In the genomic region with DNA sequence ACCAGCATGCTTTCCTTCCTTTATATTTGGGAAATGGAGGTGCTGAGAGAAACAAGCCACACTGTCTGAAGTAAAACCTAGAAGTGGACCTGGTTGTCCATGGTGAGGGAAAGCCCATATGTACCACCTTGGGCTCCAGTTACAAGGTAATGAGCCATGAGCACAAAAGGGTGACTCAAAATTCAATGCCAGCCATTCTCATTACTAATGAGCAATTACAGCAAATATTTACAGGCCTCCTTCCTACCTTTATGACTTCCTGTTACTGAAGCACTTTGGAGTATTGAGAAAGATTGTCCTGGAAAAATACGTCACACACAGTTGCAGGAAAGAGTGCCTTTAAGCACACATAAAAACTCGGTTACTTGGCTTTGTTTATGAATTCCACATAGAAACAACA, we compare ENCODE assay signal across 1 cellular context.
A peak's percentile ranks its signal among the peaks of the same experiment; 100 is the strongest.
TF ChIP-seq lines count a peak whose summit lies in the region.

No MANE protein-coding gene starts in this region.

TF ChIP-seq in HepG2, 621 proteins besides CTCF, POLR2A, EP300 and RAD21 (continued from another document and continues in another):
- TF ChIP-seq, protein P1, sequence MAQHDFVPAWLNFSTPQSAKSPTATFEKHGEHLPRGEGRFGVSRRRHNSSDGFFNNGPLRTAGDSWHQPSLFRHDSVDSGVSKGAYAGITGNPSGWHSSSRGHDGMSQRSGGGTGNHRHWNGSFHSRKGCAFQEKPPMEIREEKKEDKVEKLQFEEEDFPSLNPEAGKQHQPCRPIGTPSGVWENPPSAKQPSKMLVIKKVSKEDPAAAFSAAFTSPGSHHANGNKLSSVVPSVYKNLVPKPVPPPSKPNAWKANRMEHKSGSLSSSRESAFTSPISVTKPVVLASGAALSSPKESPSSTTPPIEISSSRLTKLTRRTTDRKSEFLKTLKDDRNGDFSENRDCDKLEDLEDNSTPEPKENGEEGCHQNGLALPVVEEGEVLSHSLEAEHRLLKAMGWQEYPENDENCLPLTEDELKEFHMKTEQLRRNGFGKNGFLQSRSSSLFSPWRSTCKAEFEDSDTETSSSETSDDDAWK (CRISPR knock-in tag; IDR thresholded peaks at IDR 0.05), result no peak
- no peak for TF ChIP-seq ZNF737 (CRISPR knock-in tag; IDR thresholded peaks at IDR 0.05; ENCODE audit: borderline replicate concordance)
- TF ChIP-seq ZBTB3 (CRISPR knock-in tag; IDR thresholded peaks at IDR 0.05; ENCODE audit: borderline replicate concordance, low read depth), result no peak
- no peak for TF ChIP-seq CC2D1A (CRISPR knock-in tag; IDR thresholded peaks at IDR 0.05)
- no peak for TF ChIP-seq JDP2 (CRISPR knock-in tag; IDR thresholded peaks at IDR 0.05; ENCODE audit: borderline replicate concordance)
- TF ChIP-seq, protein P2, sequence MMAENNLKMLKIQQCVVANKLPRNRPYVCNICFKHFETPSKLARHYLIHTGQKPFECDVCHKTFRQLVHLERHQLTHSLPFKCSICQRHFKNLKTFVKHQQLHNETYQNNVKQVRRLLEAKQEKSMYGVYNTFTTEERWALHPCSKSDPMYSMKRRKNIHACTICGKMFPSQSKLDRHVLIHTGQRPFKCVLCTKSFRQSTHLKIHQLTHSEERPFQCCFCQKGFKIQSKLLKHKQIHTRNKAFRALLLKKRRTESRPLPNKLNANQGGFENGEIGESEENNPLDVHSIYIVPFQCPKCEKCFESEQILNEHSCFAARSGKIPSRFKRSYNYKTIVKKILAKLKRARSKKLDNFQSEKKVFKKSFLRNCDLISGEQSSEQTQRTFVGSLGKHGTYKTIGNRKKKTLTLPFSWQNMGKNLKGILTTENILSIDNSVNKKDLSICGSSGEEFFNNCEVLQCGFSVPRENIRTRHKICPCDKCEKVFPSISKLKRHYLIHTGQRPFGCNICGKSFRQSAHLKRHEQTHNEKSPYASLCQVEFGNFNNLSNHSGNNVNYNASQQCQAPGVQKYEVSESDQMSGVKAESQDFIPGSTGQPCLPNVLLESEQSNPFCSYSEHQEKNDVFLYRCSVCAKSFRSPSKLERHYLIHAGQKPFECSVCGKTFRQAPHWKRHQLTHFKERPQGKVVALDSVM (CRISPR knock-in tag; IDR thresholded peaks at IDR 0.05), result no peak; the same call in 1 of the 2 replicates
- TF ChIP-seq DNMT3B (CRISPR knock-in tag; conservative IDR thresholded peaks at IDR 0.05), result peak; percentile 94
- no peak for TF ChIP-seq ZNF746 (CRISPR knock-in tag; IDR thresholded peaks at IDR 0.05)
- TF ChIP-seq ZNF263 (CRISPR knock-in tag; IDR thresholded peaks at IDR 0.05), result no peak
- TF ChIP-seq, protein P3, sequence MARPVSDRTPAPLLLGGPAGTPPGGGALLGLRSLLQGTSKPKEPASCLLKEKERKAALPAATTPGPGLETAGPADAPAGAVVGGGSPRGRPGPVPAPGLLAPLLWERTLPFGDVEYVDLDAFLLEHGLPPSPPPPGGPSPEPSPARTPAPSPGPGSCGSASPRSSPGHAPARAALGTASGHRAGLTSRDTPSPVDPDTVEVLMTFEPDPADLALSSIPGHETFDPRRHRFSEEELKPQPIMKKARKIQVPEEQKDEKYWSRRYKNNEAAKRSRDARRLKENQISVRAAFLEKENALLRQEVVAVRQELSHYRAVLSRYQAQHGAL (CRISPR knock-in tag; IDR thresholded peaks at IDR 0.05; ENCODE audit: not compliant biosample characterization), result no peak
- TF ChIP-seq, protein P4, sequence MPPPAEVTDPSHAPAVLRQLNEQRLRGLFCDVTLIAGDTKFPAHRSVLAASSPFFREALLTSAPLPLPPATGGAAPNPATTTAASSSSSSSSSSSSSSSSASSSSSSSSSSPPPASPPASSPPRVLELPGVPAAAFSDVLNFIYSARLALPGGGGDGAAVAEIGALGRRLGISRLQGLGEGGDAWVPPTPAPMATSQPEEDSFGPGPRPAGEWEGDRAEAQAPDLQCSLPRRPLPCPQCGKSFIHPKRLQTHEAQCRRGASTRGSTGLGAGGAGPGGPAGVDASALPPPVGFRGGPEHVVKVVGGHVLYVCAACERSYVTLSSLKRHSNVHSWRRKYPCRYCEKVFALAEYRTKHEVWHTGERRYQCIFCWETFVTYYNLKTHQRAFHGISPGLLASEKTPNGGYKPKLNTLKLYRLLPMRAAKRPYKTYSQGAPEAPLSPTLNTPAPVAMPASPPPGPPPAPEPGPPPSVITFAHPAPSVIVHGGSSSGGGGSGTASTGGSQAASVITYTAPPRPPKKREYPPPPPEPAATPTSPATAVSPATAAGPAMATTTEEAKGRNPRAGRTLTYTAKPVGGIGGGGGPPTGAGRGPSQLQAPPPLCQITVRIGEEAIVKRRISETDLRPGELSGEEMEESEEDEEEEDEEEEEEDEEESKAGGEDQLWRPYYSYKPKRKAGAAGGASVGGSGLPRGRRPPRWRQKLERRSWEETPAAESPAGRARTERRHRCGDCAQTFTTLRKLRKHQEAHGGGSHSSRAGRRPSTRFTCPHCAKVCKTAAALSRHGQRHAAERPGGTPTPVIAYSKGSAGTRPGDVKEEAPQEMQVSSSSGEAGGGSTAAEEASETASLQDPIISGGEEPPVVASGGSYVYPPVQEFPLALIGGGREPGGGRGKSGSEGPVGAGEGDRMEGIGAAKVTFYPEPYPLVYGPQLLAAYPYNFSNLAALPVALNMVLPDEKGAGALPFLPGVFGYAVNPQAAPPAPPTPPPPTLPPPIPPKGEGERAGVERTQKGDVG (CRISPR knock-in tag; IDR thresholded peaks at IDR 0.05; ENCODE audit: borderline replicate concordance), result no peak; the same call in 1 of the 2 replicates
- TF ChIP-seq, protein P5, sequence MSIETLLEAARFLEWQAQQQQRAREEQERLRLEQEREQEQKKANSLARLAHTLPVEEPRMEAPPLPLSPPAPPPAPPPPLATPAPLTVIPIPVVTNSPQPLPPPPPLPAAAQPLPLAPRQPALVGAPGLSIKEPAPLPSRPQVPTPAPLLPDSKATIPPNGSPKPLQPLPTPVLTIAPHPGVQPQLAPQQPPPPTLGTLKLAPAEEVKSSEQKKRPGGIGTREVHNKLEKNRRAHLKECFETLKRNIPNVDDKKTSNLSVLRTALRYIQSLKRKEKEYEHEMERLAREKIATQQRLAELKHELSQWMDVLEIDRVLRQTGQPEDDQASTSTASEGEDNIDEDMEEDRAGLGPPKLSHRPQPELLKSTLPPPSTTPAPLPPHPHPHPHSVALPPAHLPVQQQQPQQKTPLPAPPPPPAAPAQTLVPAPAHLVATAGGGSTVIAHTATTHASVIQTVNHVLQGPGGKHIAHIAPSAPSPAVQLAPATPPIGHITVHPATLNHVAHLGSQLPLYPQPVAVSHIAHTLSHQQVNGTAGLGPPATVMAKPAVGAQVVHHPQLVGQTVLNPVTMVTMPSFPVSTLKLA (IDR thresholded peaks at IDR 0.05), result 0 out of 2 replicates have a peak, but pooled peaks have one; percentile 29
- TF ChIP-seq, protein P6, sequence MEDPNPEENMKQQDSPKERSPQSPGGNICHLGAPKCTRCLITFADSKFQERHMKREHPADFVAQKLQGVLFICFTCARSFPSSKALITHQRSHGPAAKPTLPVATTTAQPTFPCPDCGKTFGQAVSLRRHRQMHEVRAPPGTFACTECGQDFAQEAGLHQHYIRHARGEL (CRISPR knock-in tag; IDR thresholded peaks at IDR 0.05), result no peak
- no peak for TF ChIP-seq NFYB (CRISPR knock-in tag; IDR thresholded peaks at IDR 0.05)
- 0 out of 2 replicates have a peak, but pooled peaks have one; percentile 24 for TF ChIP-seq THYN1 (CRISPR knock-in tag; IDR thresholded peaks at IDR 0.05; ENCODE audit: borderline replicate concordance, low read depth)
- TF ChIP-seq, protein P7, sequence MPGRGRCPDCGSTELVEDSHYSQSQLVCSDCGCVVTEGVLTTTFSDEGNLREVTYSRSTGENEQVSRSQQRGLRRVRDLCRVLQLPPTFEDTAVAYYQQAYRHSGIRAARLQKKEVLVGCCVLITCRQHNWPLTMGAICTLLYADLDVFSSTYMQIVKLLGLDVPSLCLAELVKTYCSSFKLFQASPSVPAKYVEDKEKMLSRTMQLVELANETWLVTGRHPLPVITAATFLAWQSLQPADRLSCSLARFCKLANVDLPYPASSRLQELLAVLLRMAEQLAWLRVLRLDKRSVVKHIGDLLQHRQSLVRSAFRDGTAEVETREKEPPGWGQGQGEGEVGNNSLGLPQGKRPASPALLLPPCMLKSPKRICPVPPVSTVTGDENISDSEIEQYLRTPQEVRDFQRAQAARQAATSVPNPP (CRISPR knock-in tag; IDR thresholded peaks at IDR 0.05), result no peak
- peak; percentile 61 for TF ChIP-seq ZMYM4 (CRISPR knock-in tag; IDR thresholded peaks at IDR 0.05)
- TF ChIP-seq NCOR1 (IDR thresholded peaks at IDR 0.05; ENCODE audit: borderline replicate concordance, low read length), result peak; percentile 45; the same call in 1 of the 2 replicates
- TF ChIP-seq, protein P8, sequence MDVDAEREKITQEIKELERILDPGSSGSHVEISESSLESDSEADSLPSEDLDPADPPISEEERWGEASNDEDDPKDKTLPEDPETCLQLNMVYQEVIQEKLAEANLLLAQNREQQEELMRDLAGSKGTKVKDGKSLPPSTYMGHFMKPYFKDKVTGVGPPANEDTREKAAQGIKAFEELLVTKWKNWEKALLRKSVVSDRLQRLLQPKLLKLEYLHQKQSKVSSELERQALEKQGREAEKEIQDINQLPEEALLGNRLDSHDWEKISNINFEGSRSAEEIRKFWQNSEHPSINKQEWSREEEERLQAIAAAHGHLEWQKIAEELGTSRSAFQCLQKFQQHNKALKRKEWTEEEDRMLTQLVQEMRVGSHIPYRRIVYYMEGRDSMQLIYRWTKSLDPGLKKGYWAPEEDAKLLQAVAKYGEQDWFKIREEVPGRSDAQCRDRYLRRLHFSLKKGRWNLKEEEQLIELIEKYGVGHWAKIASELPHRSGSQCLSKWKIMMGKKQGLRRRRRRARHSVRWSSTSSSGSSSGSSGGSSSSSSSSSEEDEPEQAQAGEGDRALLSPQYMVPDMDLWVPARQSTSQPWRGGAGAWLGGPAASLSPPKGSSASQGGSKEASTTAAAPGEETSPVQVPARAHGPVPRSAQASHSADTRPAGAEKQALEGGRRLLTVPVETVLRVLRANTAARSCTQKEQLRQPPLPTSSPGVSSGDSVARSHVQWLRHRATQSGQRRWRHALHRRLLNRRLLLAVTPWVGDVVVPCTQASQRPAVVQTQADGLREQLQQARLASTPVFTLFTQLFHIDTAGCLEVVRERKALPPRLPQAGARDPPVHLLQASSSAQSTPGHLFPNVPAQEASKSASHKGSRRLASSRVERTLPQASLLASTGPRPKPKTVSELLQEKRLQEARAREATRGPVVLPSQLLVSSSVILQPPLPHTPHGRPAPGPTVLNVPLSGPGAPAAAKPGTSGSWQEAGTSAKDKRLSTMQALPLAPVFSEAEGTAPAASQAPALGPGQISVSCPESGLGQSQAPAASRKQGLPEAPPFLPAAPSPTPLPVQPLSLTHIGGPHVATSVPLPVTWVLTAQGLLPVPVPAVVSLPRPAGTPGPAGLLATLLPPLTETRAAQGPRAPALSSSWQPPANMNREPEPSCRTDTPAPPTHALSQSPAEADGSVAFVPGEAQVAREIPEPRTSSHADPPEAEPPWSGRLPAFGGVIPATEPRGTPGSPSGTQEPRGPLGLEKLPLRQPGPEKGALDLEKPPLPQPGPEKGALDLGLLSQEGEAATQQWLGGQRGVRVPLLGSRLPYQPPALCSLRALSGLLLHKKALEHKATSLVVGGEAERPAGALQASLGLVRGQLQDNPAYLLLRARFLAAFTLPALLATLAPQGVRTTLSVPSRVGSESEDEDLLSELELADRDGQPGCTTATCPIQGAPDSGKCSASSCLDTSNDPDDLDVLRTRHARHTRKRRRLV (CRISPR knock-in tag; IDR thresholded peaks at IDR 0.05), result no peak
- TF ChIP-seq SMARCC2 (IDR thresholded peaks at IDR 0.05), result 0 out of 2 replicates have a peak, but pooled peaks have one; percentile 39
- TF ChIP-seq ARNT2 (CRISPR knock-in tag; IDR thresholded peaks at IDR 0.05; ENCODE audit: low read depth), result 0 out of 2 replicates have a peak, but pooled peaks have one; percentile 35
- TF ChIP-seq FOXA1 (IDR thresholded peaks at IDR 0.05), result peak; percentile 66
- TF ChIP-seq FOXA1 (CRISPR knock-in tag; IDR thresholded peaks at IDR 0.05), result peak; percentile 91
- TF ChIP-seq, protein P9, sequence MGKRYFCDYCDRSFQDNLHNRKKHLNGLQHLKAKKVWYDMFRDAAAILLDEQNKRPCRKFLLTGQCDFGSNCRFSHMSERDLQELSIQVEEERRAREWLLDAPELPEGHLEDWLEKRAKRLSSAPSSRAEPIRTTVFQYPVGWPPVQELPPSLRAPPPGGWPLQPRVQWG (CRISPR knock-in tag; IDR thresholded peaks at IDR 0.05; ENCODE audit: borderline replicate concordance, low read depth), result no peak
- TF ChIP-seq TCF7 (IDR thresholded peaks at IDR 0.05; ENCODE audit: low read depth), result peak; percentile 73
- TF ChIP-seq CCDC6 (CRISPR knock-in tag; IDR thresholded peaks at IDR 0.05), result peak; percentile 83; the same call in 1 of the 2 replicates
- no peak for TF ChIP-seq ZNF780A (CRISPR knock-in tag; IDR thresholded peaks at IDR 0.05)
- TF ChIP-seq KDM3A (CRISPR knock-in tag; IDR thresholded peaks at IDR 0.05; ENCODE audit: low read depth), result no peak; the same call in 1 of the 2 replicates
- TF ChIP-seq ZNF749 (CRISPR knock-in tag; IDR thresholded peaks at IDR 0.05; ENCODE audit: borderline replicate concordance), result peak; percentile 77; the same call in 1 of the 2 replicates
- TF ChIP-seq ZNF644 (CRISPR knock-in tag; IDR thresholded peaks at IDR 0.05; ENCODE audit: low read depth), result peak; percentile 90
- no peak for TF ChIP-seq TOE1 (CRISPR knock-in tag; IDR thresholded peaks at IDR 0.05)
- TF ChIP-seq ZBTB20 (CRISPR knock-in tag; IDR thresholded peaks at IDR 0.05; ENCODE audit: borderline replicate concordance, low read depth), result peak; percentile 93
- TF ChIP-seq, protein P10, sequence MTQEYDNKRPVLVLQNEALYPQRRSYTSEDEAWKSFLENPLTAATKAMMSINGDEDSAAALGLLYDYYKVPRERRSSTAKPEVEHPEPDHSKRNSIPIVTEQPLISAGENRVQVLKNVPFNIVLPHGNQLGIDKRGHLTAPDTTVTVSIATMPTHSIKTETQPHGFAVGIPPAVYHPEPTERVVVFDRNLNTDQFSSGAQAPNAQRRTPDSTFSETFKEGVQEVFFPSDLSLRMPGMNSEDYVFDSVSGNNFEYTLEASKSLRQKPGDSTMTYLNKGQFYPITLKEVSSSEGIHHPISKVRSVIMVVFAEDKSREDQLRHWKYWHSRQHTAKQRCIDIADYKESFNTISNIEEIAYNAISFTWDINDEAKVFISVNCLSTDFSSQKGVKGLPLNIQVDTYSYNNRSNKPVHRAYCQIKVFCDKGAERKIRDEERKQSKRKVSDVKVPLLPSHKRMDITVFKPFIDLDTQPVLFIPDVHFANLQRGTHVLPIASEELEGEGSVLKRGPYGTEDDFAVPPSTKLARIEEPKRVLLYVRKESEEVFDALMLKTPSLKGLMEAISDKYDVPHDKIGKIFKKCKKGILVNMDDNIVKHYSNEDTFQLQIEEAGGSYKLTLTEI (CRISPR knock-in tag; conservative IDR thresholded peaks at IDR 0.05), result no peak
- TF ChIP-seq TP53 (CRISPR knock-in tag; conservative IDR thresholded peaks at IDR 0.05), result no peak
- TF ChIP-seq ZNF556 (CRISPR knock-in tag; IDR thresholded peaks at IDR 0.05; ENCODE audit: borderline replicate concordance), result no peak
- TF ChIP-seq DR1 (CRISPR knock-in tag; IDR thresholded peaks at IDR 0.05), result no peak
- no peak for TF ChIP-seq NR3C1 (CRISPR knock-in tag; IDR thresholded peaks at IDR 0.05)
- TF ChIP-seq TMF1 (CRISPR knock-in tag; IDR thresholded peaks at IDR 0.05; ENCODE audit: low read depth), result no peak
- TF ChIP-seq CEBPB (IDR thresholded peaks at IDR 0.05; ENCODE audit: borderline replicate concordance, low read depth, low read length), result peak; percentile 92
- TF ChIP-seq FOXA3 (CRISPR knock-in tag; IDR thresholded peaks at IDR 0.05), result peak; percentile 98
- TF ChIP-seq, protein P11, sequence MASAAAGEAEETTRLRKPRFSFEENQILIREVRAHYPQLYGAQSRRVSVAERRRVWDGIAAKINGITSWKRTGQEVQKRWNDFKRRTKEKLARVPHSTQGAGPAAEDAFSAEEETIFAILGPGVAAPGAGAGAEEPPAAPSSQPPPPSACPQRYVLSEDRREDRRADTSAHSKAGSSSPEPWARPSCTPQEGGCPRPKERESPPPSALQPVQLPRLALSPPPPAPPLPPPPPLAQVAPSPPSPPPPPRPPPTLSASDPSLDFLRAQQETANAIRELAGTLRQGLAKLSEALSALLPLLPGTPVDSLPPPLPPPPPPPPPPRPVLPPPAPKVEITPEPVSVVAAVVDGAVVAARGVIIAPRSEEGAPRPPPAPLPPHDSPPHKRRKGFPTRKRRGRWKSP (CRISPR knock-in tag; IDR thresholded peaks at IDR 0.05), result peak; percentile 80; the same call in 1 of the 2 replicates
